8 cellular contexts compared by ENCODE assay signal in the genomic region with DNA sequence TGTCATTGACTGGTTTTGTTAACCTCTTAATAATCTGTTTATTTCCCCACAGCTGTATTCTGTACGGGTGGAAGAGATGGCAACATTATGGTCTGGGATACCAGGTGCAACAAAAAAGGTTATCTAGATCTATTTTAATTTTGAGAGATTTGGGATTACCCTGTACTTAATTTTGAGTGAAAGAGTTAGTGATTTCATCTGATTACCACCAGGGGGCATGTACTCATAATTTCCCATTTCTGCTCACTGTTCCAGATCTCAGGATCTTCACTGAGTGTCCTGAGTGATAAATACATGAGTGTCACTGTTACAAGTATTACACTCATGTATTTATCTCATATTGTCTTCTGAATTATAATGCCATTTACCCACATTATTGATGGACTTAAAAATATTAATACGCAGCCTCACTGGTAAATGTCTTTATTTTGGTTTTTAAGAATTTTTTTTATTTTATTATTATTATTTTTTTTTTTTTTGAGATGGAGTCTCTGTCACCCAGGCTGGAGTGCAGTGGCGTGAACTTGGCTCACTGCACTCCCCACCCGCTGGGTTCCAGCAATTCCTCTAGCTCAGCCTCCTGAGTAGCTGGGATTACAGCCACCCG. TPM values are rescaled to one million over a fixed set of nuclear protein-coding genes. Genes with fewer than 3 reads are reported as not detected.
DNase-seq lines count a peak whose midpoint lies in the region; ATAC-seq and TF ChIP-seq lines count a peak whose summit lies in the region.

No MANE protein-coding gene starts in this region.

- no peak overlapping the region for H2AK5ac ChIP-seq in mesendoderm (ENCODE audit: low read length)

- H3K79me2 ChIP-seq in OCI-LY7 (ENCODE audit: insufficient read depth, low read depth, low read length), result no peaks in the 10 kb centered on the region
- H3K79me2 ChIP-seq in mesendoderm (ENCODE audit: control insufficient read depth, insufficient read depth, low read length), result no peaks in the 10 kb centered on the region

- H3K27me3 Mint-ChIP-seq in CD4-positive, CD25-positive, alpha-beta regulatory T cell, result no peaks in the 10 kb centered on the region
- H3K27me3 Mint-ChIP-seq in activated CD4-positive, alpha-beta memory T cell treated with anti-CD3 and anti-CD28 coated beads, Interleukin-2, amount 10 ng/mL, durations not matched to agents 7 days and 5 days, result no peaks in the 10 kb centered on the region

- H2BK120ac ChIP-seq in mesendoderm (ENCODE audit: low read depth, low read length), result no peak overlapping the region

- CTCF ChIA-PET in OCI-LY7 (lab: Charles Lee; ENCODE audit: unreplicated experiment), result no interaction called here
- CTCF ChIA-PET in activated CD4-positive, alpha-beta memory T cell treated with anti-CD3 and anti-CD28 coated beads, Interleukin-2, amount 10 ng/mL, durations not matched to agents 7 days and 5 days (lab: Charles Lee), result interaction anchor here (0.7 to 4.7 kb wide), 31 partner anchors 9 to 1747 kb away, joined by 3 to 59 read pairs (median 4); a partner anchor contains a TSS

- peaks cover 0 to 15% (median 4%) of the 10 kb centered on the region in 4 donors for H3K4me1 Mint-ChIP-seq in CD4-positive, CD25-positive, alpha-beta regulatory T cell
- H3K4me1 Mint-ChIP-seq in activated CD4-positive, alpha-beta memory T cell treated with anti-CD3 and anti-CD28 coated beads, Interleukin-2, amount 10 ng/mL, durations not matched to agents 7 days and 5 days, result peaks cover 5% of the 10 kb centered on the region

- H2AFZ ChIP-seq in OCI-LY7 (ENCODE audit: low read length), result no peak overlapping the region

- H3K56ac ChIP-seq in mesendoderm (ENCODE audit: low read length), result no peak overlapping the region

- H4K8ac ChIP-seq in mesendoderm (ENCODE audit: low read depth, low read length), result no peak overlapping the region

- no TSS peak for BruUV-seq in OCI-LY7 (replicated peaks; lab: Mats Ljungman, UMichigan)

- H3K4ac ChIP-seq in mesendoderm (ENCODE audit: low read depth, low read length), result no peak overlapping the region

- peaks cover 0 to 1% of the 10 kb centered on the region in 2 experiments for H3K9me3 ChIP-seq in CD4-positive, CD25-positive, alpha-beta regulatory T cell (ENCODE audit: control insufficient read depth in 2 of 2, low read length in 2 of 2)
- H3K9me3 ChIP-seq in OCI-LY7 (ENCODE audit: low read length), result no peaks in the 10 kb centered on the region

- H4K5ac ChIP-seq in mesendoderm (ENCODE audit: low read length), result no peak overlapping the region

- H3K18ac ChIP-seq in mesendoderm (ENCODE audit: low read length), result no peak overlapping the region

- no peak overlapping the region for H3K27ac ChIP-seq in CD4-positive, CD25-positive, alpha-beta regulatory T cell (ENCODE audit: insufficient read depth, low read length, poor library complexity, severe bottlenecking)
- no peak overlapping the region for H3K27ac ChIP-seq in OCI-LY7 (ENCODE audit: low read depth, low read length, poor library complexity, severe bottlenecking)
- H3K27ac ChIP-seq in mesendoderm (ENCODE audit: low read depth, low read length), result no peak overlapping the region

- TF ChIP-seq CTCF in HFF-Myc (IDR thresholded peaks at IDR 0.05; ENCODE audit: low read depth, low read length, missing control alignments), result peak; percentile 51
- TF ChIP-seq CTCF in OCI-LY7 (conservative IDR thresholded peaks at IDR 0.05; ENCODE audit: low read length), result peak; percentile 88

- no peaks in the 10 kb centered on the region for H3K79me1 ChIP-seq in mesendoderm (ENCODE audit: low read length)

- no peak overlapping the region for H3K9ac ChIP-seq in mesendoderm (ENCODE audit: low read length)

- H3K36me3 Mint-ChIP-seq in CD4-positive, CD25-positive, alpha-beta regulatory T cell, result no peaks in the 10 kb centered on the region
- peaks cover 51% of the 10 kb centered on the region for H3K36me3 Mint-ChIP-seq in activated CD4-positive, alpha-beta memory T cell treated with anti-CD3 and anti-CD28 coated beads, Interleukin-2, amount 10 ng/mL, durations not matched to agents 7 days and 5 days (ENCODE audit: low read depth)

- H2BK15ac ChIP-seq in mesendoderm (replicated peaks; ENCODE audit: low read depth), result no peak overlapping the region

- peaks cover 0 to 4% (median 2%) of the 10 kb centered on the region in 7 donors for H3K9me3 Mint-ChIP-seq in CD4-positive, CD25-positive, alpha-beta regulatory T cell
- H3K9me3 Mint-ChIP-seq in activated CD4-positive, alpha-beta memory T cell treated with anti-CD3 and anti-CD28 coated beads, Interleukin-2, amount 10 ng/mL, durations not matched to agents 7 days and 5 days, result peaks cover 2% of the 10 kb centered on the region

- DNase-seq in CD4-positive, CD25-positive, alpha-beta regulatory T cell, result peak in 2 of 3 donors; percentile 37 to 39
- DNase-seq in HFF-Myc (ENCODE audit: extremely low read depth, low read depth) (no peak), OCI-LY7 (ENCODE audit: low spot score) (peak; percentile 60), dermis blood vessel endothelial cell (peak; percentile 66), mesendoderm (peak; percentile 13)
- no peak for DNase-seq in activated naive CD4-positive, alpha-beta T cell treated with anti-CD3 and anti-CD28 coated beads, Interleukin-2, amount 50 U/mL, for 16 hours
- DNase-seq in activated CD4-positive, alpha-beta memory T cell treated with anti-CD3 and anti-CD28 coated beads, Interleukin-2, amount 10 ng/mL, durations not matched to agents 7 days and 5 days, result no peak

- no CpG with 5 or more reads among the region's 5 CpGs for WGBS in mesendoderm (ENCODE audit: extremely low coverage, insufficient coverage, low lambda C conversion rate)

- peak in 1 of 2 donors; percentile 45 for ATAC-seq in CD4-positive, CD25-positive, alpha-beta regulatory T cell (ENCODE audit: low read depth in 2 of 2)
- ATAC-seq in GM21717 (IDR thresholded peaks at IDR 0.05; ENCODE audit: unreplicated experiment), result no peak

- H3K4me2 ChIP-seq in OCI-LY7 (ENCODE audit: low read length) (no peak overlapping the region), mesendoderm (ENCODE audit: low read length) (no peak overlapping the region)

- no peaks in the 10 kb centered on the region for H3K4me1 ChIP-seq in CD4-positive, CD25-positive, alpha-beta regulatory T cell (ENCODE audit: control insufficient read depth, insufficient read depth, low read length, poor library complexity, severe bottlenecking)
- H3K4me1 ChIP-seq in OCI-LY7 (ENCODE audit: insufficient read depth, low read length, poor library complexity, severe bottlenecking), result no peaks in the 10 kb centered on the region
- H3K4me1 ChIP-seq in mesendoderm (ENCODE audit: control insufficient read depth, low read depth, low read length), result no peaks in the 10 kb centered on the region

- no peak overlapping the region for H3K4me3 ChIP-seq in CD4-positive, CD25-positive, alpha-beta regulatory T cell (ENCODE audit: low read depth, low read length)
- H3K4me3 ChIP-seq in HFF-Myc (replicated peaks; ENCODE audit: low read depth, low read length) (no peak overlapping the region), OCI-LY7 (ENCODE audit: low read depth, low read length, poor library complexity, severe bottlenecking) (no peak overlapping the region), mesendoderm (ENCODE audit: low read length) (no peak overlapping the region)

- no peak overlapping the region for H3K23ac ChIP-seq in mesendoderm (ENCODE audit: low read length)

- H3K27ac Mint-ChIP-seq in CD4-positive, CD25-positive, alpha-beta regulatory T cell, result no peak overlapping the region
- H3K27ac Mint-ChIP-seq in activated CD4-positive, alpha-beta memory T cell treated with anti-CD3 and anti-CD28 coated beads, Interleukin-2, amount 10 ng/mL, durations not matched to agents 7 days and 5 days, result no peak overlapping the region

- H3K27me3 ChIP-seq in CD4-positive, CD25-positive, alpha-beta regulatory T cell (ENCODE audit: control insufficient read depth, insufficient read depth, low read length), result no peaks in the 10 kb centered on the region
- H3K27me3 ChIP-seq in mesendoderm (ENCODE audit: insufficient read depth, low read length, poor library complexity), result no peaks in the 10 kb centered on the region

- H2BK5ac ChIP-seq in mesendoderm (ENCODE audit: low read length), result no peak overlapping the region

- H3K36me3 ChIP-seq in CD4-positive, CD25-positive, alpha-beta regulatory T cell (ENCODE audit: control insufficient read depth, insufficient read depth, low read length), result no peaks in the 10 kb centered on the region
- H3K36me3 ChIP-seq in OCI-LY7 (ENCODE audit: insufficient read depth, low read length) (peaks cover 94% of the 10 kb centered on the region), mesendoderm (ENCODE audit: control insufficient read depth, insufficient read depth, low read length) (no peaks in the 10 kb centered on the region)

- no peaks in the 10 kb centered on the region for H3K9me2 ChIP-seq in OCI-LY7 (ENCODE audit: insufficient read depth, low read length)

- peaks cover 3% of the 10 kb centered on the region; the same call in 1 of the 2 replicates for H4K20me1 ChIP-seq in OCI-LY7 (ENCODE audit: insufficient read depth, low read length)

- intact Hi-C loops in OCI-LY7 (cut with micrococcal nuclease; ENCODE audit: unreplicated experiment), result loop anchor here (2.0 to 5.0 kb wide), 2 partner anchors 224 to 394 kb away; a partner anchor contains a TSS

- POLR2A ChIA-PET in OCI-LY7 (lab: Charles Lee), result interaction anchor here (0.5 to 1.5 kb wide), 4 partner anchors 27 to 382 kb away, joined by 3 to 6 read pairs (median 3); a partner anchor contains a TSS
- POLR2A ChIA-PET in activated CD4-positive, alpha-beta memory T cell treated with anti-CD3 and anti-CD28 coated beads, Interleukin-2, amount 10 ng/mL, durations not matched to agents 7 days and 5 days (lab: Charles Lee), result interaction anchor here (1.3 to 1.6 kb wide), 2 partner anchors 13 to 223 kb away, joined by 3 to 6 read pairs; no protein-coding TSS in a partner anchor

- no peak overlapping the region for H3K4me3 Mint-ChIP-seq in CD4-positive, CD25-positive, alpha-beta regulatory T cell
- no peak overlapping the region for H3K4me3 Mint-ChIP-seq in activated CD4-positive, alpha-beta memory T cell treated with anti-CD3 and anti-CD28 coated beads, Interleukin-2, amount 10 ng/mL, durations not matched to agents 7 days and 5 days

RNA-seq across cellular contexts. Expression of a gene that starts 27.4 kb away (rescaled TPM):
- 4.7 TPM for total RNA-seq in CD4-positive, CD25-positive, alpha-beta regulatory T cell
- 1 to 10 TPM in 3 of 4 donors, under 1 TPM in 1; 0.95 to 2.4 (median 1.1) TPM for polyA plus RNA-seq in CD4-positive, CD25-positive, alpha-beta regulatory T cell
- total RNA-seq in OCI-LY7 (2014; rRNA removed; shearing (Covaris generic)), result 64.4 and 71.5 TPM in 2 replicates
- total RNA-seq in OCI-LY7 (2022) (61.4 and 61.7 TPM in 2 replicates), dermis blood vessel endothelial cell (12.6 and 20.2 TPM in 2 replicates)
- 58.2 TPM for polyA plus RNA-seq in mesendoderm (2013, experiment 1 of 2)
- 59.4 TPM for polyA plus RNA-seq in mesendoderm (2013, experiment 2 of 2)
- 10 to 100 TPM; 59.6 to 60.7 TPM for total RNA-seq in activated CD4-positive, alpha-beta memory T cell treated with anti-CD3 and anti-CD28 coated beads, Interleukin-2, amount 10 ng/mL, durations not matched to agents 7 days and 5 days

RNA-seq across cellular contexts. Expression of a gene that starts 27.6 kb away (rescaled TPM):
- total RNA-seq in CD4-positive, CD25-positive, alpha-beta regulatory T cell, result 15.8 TPM
- polyA plus RNA-seq in CD4-positive, CD25-positive, alpha-beta regulatory T cell, result 10 to 100 TPM; 16.4 to 20.5 (median 18.5) TPM
- total RNA-seq in OCI-LY7 (2014; rRNA removed; shearing (Covaris generic)), result 16.7 and 17.8 TPM in 2 replicates
- total RNA-seq in OCI-LY7 (2022) (25.5 and 25.8 TPM in 2 replicates), dermis blood vessel endothelial cell (13.3 and 23.7 TPM in 2 replicates)
- polyA plus RNA-seq in mesendoderm (2013, experiment 1 of 2), result 17.9 TPM
- 17.7 TPM for polyA plus RNA-seq in mesendoderm (2013, experiment 2 of 2)
- 10 to 100 TPM; 28.4 to 28.8 TPM for total RNA-seq in activated CD4-positive, alpha-beta memory T cell treated with anti-CD3 and anti-CD28 coated beads, Interleukin-2, amount 10 ng/mL, durations not matched to agents 7 days and 5 days

Comparison
In these comparisons a context has a peak if more than half of its experiments do, and no peak if none do; other contexts are left out.
1. DNase-seq: peak in CD4-positive, CD25-positive, alpha-beta regulatory T cell (2 of 3), OCI-LY7 (single experiment), dermis blood vessel endothelial cell (single experiment) and mesendoderm (single experiment); none in HFF-Myc (single experiment), activated naive CD4-positive, alpha-beta T cell treated with anti-CD3 and anti-CD28 coated beads, Interleukin-2, amount 50 U/mL, for 16 hours (single experiment) and activated CD4-positive, alpha-beta memory T cell treated with anti-CD3 and anti-CD28 coated beads, Interleukin-2, amount 10 ng/mL, durations not matched to agents 7 days and 5 days (single experiment).